Comparison of ENCODE assay signal across 1 cellular context in genomic region chr12:108560752-108561719, GRCh38.
A peak's percentile ranks its signal among the peaks of the same experiment; 100 is the strongest.
TF ChIP-seq lines count a peak whose summit lies in the region.

SART3 (minus strand) TSS chr12:108561173; CDS start chr12:108561154, 19 bp downstream.

TF ChIP-seq in K562, 482 proteins besides CTCF, POLR2A, EP300 and RAD21 (continued from another document and continues in another):
- TF ChIP-seq ZNF592 (IDR thresholded peaks at IDR 0.05) (no peak), MEF2D (tag; conservative IDR thresholded peaks at IDR 0.05; ENCODE audit: low read depth) (no peak), ZNF644 (tag; IDR thresholded peaks at IDR 0.05; ENCODE audit: low read depth) (peak; percentile 84; the same call in 1 of the 2 replicates), NKRF (IDR thresholded peaks at IDR 0.05; ENCODE audit: borderline replicate concordance) (peak; percentile 65), ZNF311 (CRISPR knock-in tag; IDR thresholded peaks at IDR 0.05) (no peak), HES1 (IDR thresholded peaks at IDR 0.05; ENCODE audit: low read depth) (no peak), ARID4B (CRISPR knock-in tag; IDR thresholded peaks at IDR 0.05) (no peak), ZNF512 (tag; IDR thresholded peaks at IDR 0.05) (no peak), TARDBP (IDR thresholded peaks at IDR 0.05) (no peak), TGIF2 (CRISPR knock-in tag; IDR thresholded peaks at IDR 0.05) (no peak), TSHZ1 (CRISPR knock-in tag; IDR thresholded peaks at IDR 0.05) (no peak), ZNF133 (CRISPR knock-in tag; IDR thresholded peaks at IDR 0.05) (no peak), RB1 (IDR thresholded peaks at IDR 0.05; ENCODE audit: low read depth) (peak; percentile 76; the same call in 1 of the 2 replicates), TFAM (CRISPR knock-in tag; conservative IDR thresholded peaks at IDR 0.05) (no peak), CBX3 (IDR thresholded peaks at IDR 0.05; ENCODE audit: borderline replicate concordance in 1 of 2, low read length in 2 of 2) (no peak), CC2D1A (IDR thresholded peaks at IDR 0.05) (no peak), DACH1 (IDR thresholded peaks at IDR 0.05; ENCODE audit: partially characterized antibody) (peak; percentile 92), L3MBTL2 (IDR thresholded peaks at IDR 0.05) (peak; percentile 46; the same call in 1 of the 2 replicates), ZNF134 (CRISPR knock-in tag; conservative IDR thresholded peaks at IDR 0.05) (no peak), ZKSCAN1 (IDR thresholded peaks at IDR 0.05; ENCODE audit: low read depth, low read length) (0 out of 2 replicates have a peak, but pooled peaks have one; percentile 17), ZFP91 (CRISPR knock-in tag; IDR thresholded peaks at IDR 0.05) (no peak), KLF16 (IDR thresholded peaks at IDR 0.05) (no peak), FOSL1 (tag; conservative IDR thresholded peaks at IDR 0.05) (0 out of 2 replicates have a peak, but pooled peaks have one; percentile 51), MCM2 (IDR thresholded peaks at IDR 0.05; ENCODE audit: low read depth) (no peak), ZNF511 (CRISPR knock-in tag; IDR thresholded peaks at IDR 0.05) (no peak), SMARCC2 (IDR thresholded peaks at IDR 0.05; ENCODE audit: low read depth) (no peak), PRPF4 (IDR thresholded peaks at IDR 0.05; ENCODE audit: insufficient read depth, low read depth, low read length, poor library complexity, severe bottlenecking) (no peak), ZC3H11A (IDR thresholded peaks at IDR 0.05; ENCODE audit: low read depth, low read length) (no peak), USF2 (CRISPR knock-in tag; IDR thresholded peaks at IDR 0.05) (no peak), TEAD4 (IDR thresholded peaks at IDR 0.05; ENCODE audit: low read length) (peak; percentile 66), TEAD4 (CRISPR knock-in tag; IDR thresholded peaks at IDR 0.05; ENCODE audit: borderline replicate concordance) (no peak), MCM7 (IDR thresholded peaks at IDR 0.05) (no peak), ZFP1 (CRISPR knock-in tag; IDR thresholded peaks at IDR 0.05) (no peak), KDM2B (CRISPR knock-in tag; IDR thresholded peaks at IDR 0.05) (no peak), WHSC1 (IDR thresholded peaks at IDR 0.05; ENCODE audit: low read length) (no peak), MYBL2 (IDR thresholded peaks at IDR 0.05; ENCODE audit: low read depth) (no peak), MYBL2 (CRISPR knock-in tag; IDR thresholded peaks at IDR 0.05; ENCODE audit: borderline replicate concordance) (no peak), ZNF384 (IDR thresholded peaks at IDR 0.05; ENCODE audit: low read depth, low read length) (no peak), KAT2B (IDR thresholded peaks at IDR 0.05; ENCODE audit: low read depth, low read length) (no peak), HDAC8 (tag; IDR thresholded peaks at IDR 0.05) (no peak), TCF3 (CRISPR knock-in tag; IDR thresholded peaks at IDR 0.05) (no peak), U2AF1 (optimal IDR thresholded peaks at IDR 0.05; ENCODE audit: low read depth, low read length) (no peak), SRSF1 (IDR thresholded peaks at IDR 0.05; ENCODE audit: low read depth, low read length) (no peak), GABPB2 (CRISPR knock-in tag; conservative IDR thresholded peaks at IDR 0.05) (no peak)
